ENCODE assay signal across 19 cellular contexts in the genomic region with DNA sequence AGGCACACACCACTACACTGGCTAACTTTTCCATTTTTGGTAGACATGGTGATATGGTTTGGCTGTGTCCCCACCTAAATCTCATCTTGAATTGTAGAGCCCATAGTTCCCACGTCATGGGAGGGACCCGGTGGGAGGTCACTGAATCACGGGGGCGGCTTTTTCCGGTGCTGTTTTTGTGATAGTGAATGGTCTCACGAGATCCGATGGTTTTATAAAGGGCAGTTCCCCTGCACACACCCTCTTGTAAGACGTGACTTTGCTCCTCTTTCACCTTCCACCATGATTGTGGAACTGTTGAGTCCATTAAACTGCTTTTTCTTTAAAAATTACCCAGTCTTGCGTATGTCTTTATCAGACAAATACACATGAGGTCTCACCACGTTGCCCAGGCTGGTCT. TPM values are rescaled to one million over a fixed set of nuclear protein-coding genes. Genes with fewer than 3 reads are reported as not detected.
"Had no signal": no experiment of that assay in that cellular context is flagged by ENCODE, and none has a peak within 500 bp of the region (broad histone marks: within the 10 kb centered on the region; RNA-seq: fewer than 3 reads in every experiment).

No MANE protein-coding gene starts in this region.

- H3K27ac ChIP-seq: gastroesophageal sphincter, hepatocyte, psoas muscle, sigmoid colon, SK-N-MC, spleen, thyroid gland had no signal

- DNase-seq: activated CD4-positive, alpha-beta T cell treated with anti-CD3 and anti-CD28 coated beads, Interleukin-2, amount 50 U/mL, for 4 hours; activated CD4-positive, CD25-positive, alpha-beta regulatory T cell treated with anti-CD3 and anti-CD28 coated beads, Interleukin-2, amount 50 U/mL, for 72 hours; activated naive CD4-positive, alpha-beta T cell treated with anti-CD3 and anti-CD28 coated beads for 36 hours; islet precursor cell; natural killer cell; occipital lobe; psoas muscle; spleen; stimulated activated CD4-positive, alpha-beta T cell treated with anti-CD3 and anti-CD28 coated beads, Interleukin-2, amount 100 ng/mL, for 24 hours; T-helper 9 cell; thyroid gland had no signal

- H3K4me1 Mint-ChIP-seq: memory B cell; natural killer cell; stimulated activated effector memory CD8-positive, alpha-beta T cell treated with anti-CD3 and anti-CD28 coated beads, Interleukin-12 subunit alpha, Interleukin-12 subunit beta, amount 100 ng/mL, for 72 hours had no signal

- H3K9me3 ChIP-seq: gastroesophageal sphincter, psoas muscle, sigmoid colon, spleen, thyroid gland had no signal

- ATAC-seq: gastroesophageal sphincter; natural killer cell; psoas muscle; stimulated activated effector memory CD8-positive, alpha-beta T cell treated with anti-CD3 and anti-CD28 coated beads, Interleukin-12 subunit alpha, Interleukin-12 subunit beta, amount 100 ng/mL, for 72 hours had no signal

- H3K36me3 Mint-ChIP-seq: natural killer cell; stimulated activated effector memory CD8-positive, alpha-beta T cell treated with anti-CD3 and anti-CD28 coated beads, Interleukin-12 subunit alpha, Interleukin-12 subunit beta, amount 100 ng/mL, for 72 hours had no signal

- H3K4me1 ChIP-seq: psoas muscle had no signal

- H3K36me3 ChIP-seq: gastroesophageal sphincter, sigmoid colon, thyroid gland had no signal

- H3K4me3 Mint-ChIP-seq: activated naive CD4-positive, alpha-beta T cell treated with anti-CD3 and anti-CD28 coated beads for 36 hours; memory B cell; natural killer cell; stimulated activated effector memory CD8-positive, alpha-beta T cell treated with anti-CD3 and anti-CD28 coated beads, Interleukin-12 subunit alpha, Interleukin-12 subunit beta, amount 100 ng/mL, for 72 hours had no signal

- H3K27me3 ChIP-seq: hepatocyte, thyroid gland had no signal

- H3K4me3 ChIP-seq: gastroesophageal sphincter, hepatocyte, psoas muscle, sigmoid colon, SK-N-MC, spleen, thyroid gland had no signal

- H3K9me3 Mint-ChIP-seq: activated naive CD4-positive, alpha-beta T cell treated with anti-CD3 and anti-CD28 coated beads for 36 hours; memory B cell; natural killer cell; stimulated activated effector memory CD8-positive, alpha-beta T cell treated with anti-CD3 and anti-CD28 coated beads, Interleukin-12 subunit alpha, Interleukin-12 subunit beta, amount 100 ng/mL, for 72 hours had no signal

- H3K27me3 Mint-ChIP-seq: memory B cell had no signal

- H3K27ac Mint-ChIP-seq: activated naive CD4-positive, alpha-beta T cell treated with anti-CD3 and anti-CD28 coated beads for 36 hours; memory B cell; natural killer cell; stimulated activated effector memory CD8-positive, alpha-beta T cell treated with anti-CD3 and anti-CD28 coated beads, Interleukin-12 subunit alpha, Interleukin-12 subunit beta, amount 100 ng/mL, for 72 hours had no signal

RNA-seq across cellular contexts. Expression of a gene that starts 1.3 kb away (rescaled TPM):
- total RNA-seq: activated naive CD4-positive, alpha-beta T cell treated with anti-CD3 and anti-CD28 coated beads for 36 hours; bronchial epithelial cell; dermis microvascular lymphatic vessel endothelial cell; occipital lobe had no signal
